16 cellular contexts compared by ENCODE assay signal in genomic region chr14:89368490-89369477, GRCh38. TPM values are rescaled to one million over a fixed set of nuclear protein-coding genes. Genes with fewer than 3 reads are reported as not detected.
A peak's percentile ranks its signal among the peaks of the same experiment; 100 is the strongest.
DNase-seq lines count a peak whose midpoint lies in the region; ATAC-seq lines count a peak whose summit lies in the region.
"Had no signal": no experiment of that assay in that cellular context is flagged by ENCODE, and none has a peak within 500 bp of the region (broad histone marks: within the 10 kb centered on the region; RNA-seq: fewer than 3 reads in every experiment).

No MANE protein-coding gene starts in this region.

- H3K27ac Mint-ChIP-seq in activated CD4-positive, alpha-beta T cell treated with anti-CD3 and anti-CD28 coated beads, Interleukin-2, amount 10 ng/mL, durations not matched to agents 7 days and 5 days, result peak overlapping the region; percentile 38

- peak overlapping the region; percentile 10 for H3K27ac ChIP-seq in right cardiac atrium (ENCODE audit: low read length)

- no peak overlapping the region for H3K4me3 Mint-ChIP-seq in activated CD4-positive, alpha-beta T cell treated with anti-CD3 and anti-CD28 coated beads, Interleukin-2, amount 10 ng/mL, durations not matched to agents 7 days and 5 days
- H3K4me3 Mint-ChIP-seq: central memory CD8-positive, alpha-beta T cell had no signal

- H3K9me3 ChIP-seq in right cardiac atrium (ENCODE audit: control insufficient read depth, low read length), result no peaks in the 10 kb centered on the region
- H3K9me3 ChIP-seq: transverse colon had no signal

- POLR2A ChIA-PET in activated CD4-positive, alpha-beta T cell treated with anti-CD3 and anti-CD28 coated beads, Interleukin-2, amount 10 ng/mL, durations not matched to agents 7 days and 5 days (lab: Charles Lee), result no interaction called here

- CTCF ChIA-PET in activated CD4-positive, alpha-beta T cell treated with anti-CD3 and anti-CD28 coated beads, Interleukin-2, amount 10 ng/mL, durations not matched to agents 7 days and 5 days (lab: Charles Lee), result interaction anchor here (0.6 to 1.4 kb wide), 4 partner anchors 14 to 128 kb away, joined by 3 to 4 read pairs (median 4); no protein-coding TSS in a partner anchor

- intact Hi-C loops in right cardiac atrium (cut with DNase I), result no loop called here

- no peak for DNase-seq in activated CD4-positive, alpha-beta T cell treated with anti-CD3 and anti-CD28 coated beads, Interleukin-2, amount 10 ng/mL, durations not matched to agents 7 days and 5 days
- no peak for DNase-seq in activated CD4-positive, alpha-beta T cell treated with anti-CD3 and anti-CD28 coated beads for 48 hours
- DNase-seq in NCI-H510A treated with DMSO at 0.1 percent for 48 hours (lab: John Stamatoyannopoulos, UW), result peak; percentile 39
- no peak for DNase-seq in right cardiac atrium
- peak; percentile 56 for DNase-seq in renal cortical epithelial cell (ENCODE audit: low read depth)
- DNase-seq in midbrain (lab: John Stamatoyannopoulos, UW), result no peak
- no peak for DNase-seq in activated effector memory CD4-positive, alpha-beta T cell treated with anti-CD3 and anti-CD28 coated beads, Interleukin-2, amount 50 U/mL, for 16 hours
- DNase-seq: 8988T, DMS79 treated with DMSO at 0.1 percent for 48 hours, NCI-H1105, NCI-H524 treated with DMSO at 0.1 percent for 48 hours, transverse colon had no signal

- H3K27me3 ChIP-seq in right cardiac atrium (ENCODE audit: control insufficient read depth, insufficient read depth), result no peaks in the 10 kb centered on the region
- H3K27me3 ChIP-seq: transverse colon had no signal

- no peak overlapping the region for H3K4me3 ChIP-seq in right cardiac atrium (ENCODE audit: low read length)
- H3K4me3 ChIP-seq: GM12878, smooth muscle cell, transverse colon had no signal

- H3K4me1 Mint-ChIP-seq in activated CD4-positive, alpha-beta T cell treated with anti-CD3 and anti-CD28 coated beads, Interleukin-2, amount 10 ng/mL, durations not matched to agents 7 days and 5 days, result peaks cover 58% of the 10 kb centered on the region

- 84% methylated on average over 12 of the region's 12 CpGs for WGBS in right cardiac atrium

- ATAC-seq in right cardiac atrium (no peak), GM19452 (IDR thresholded peaks at IDR 0.05; ENCODE audit: unreplicated experiment) (no peak)
- ATAC-seq: GM12878 had no signal

- peaks cover 16% of the 10 kb centered on the region for H3K4me1 ChIP-seq in right cardiac atrium (ENCODE audit: control insufficient read depth, insufficient read depth, low read length)

- no peaks in the 10 kb centered on the region for H3K27me3 Mint-ChIP-seq in activated CD4-positive, alpha-beta T cell treated with anti-CD3 and anti-CD28 coated beads, Interleukin-2, amount 10 ng/mL, durations not matched to agents 7 days and 5 days
- H3K27me3 Mint-ChIP-seq: central memory CD8-positive, alpha-beta T cell had no signal

- H3K9me3 Mint-ChIP-seq in activated CD4-positive, alpha-beta T cell treated with anti-CD3 and anti-CD28 coated beads, Interleukin-2, amount 10 ng/mL, durations not matched to agents 7 days and 5 days, result peaks cover 6% of the 10 kb centered on the region
- H3K9me3 Mint-ChIP-seq: central memory CD8-positive, alpha-beta T cell had no signal

- H3K36me3 Mint-ChIP-seq in activated CD4-positive, alpha-beta T cell treated with anti-CD3 and anti-CD28 coated beads, Interleukin-2, amount 10 ng/mL, durations not matched to agents 7 days and 5 days (ENCODE audit: low read depth), result peaks cover 13% of the 10 kb centered on the region

RNA-seq across cellular contexts. Expression of gene FOXN3, which starts 48.2 kb away (rescaled TPM):
- total RNA-seq in activated CD4-positive, alpha-beta T cell treated with anti-CD3 and anti-CD28 coated beads, Interleukin-2, amount 10 ng/mL, durations not matched to agents 7 days and 5 days, result 10 to 100 TPM; 92.2 to 94.4 TPM
- total RNA-seq in right cardiac atrium (100 to 1,000 TPM; 116 to 146 (median 125) TPM), renal cortical epithelial cell (4.7 and 13.8 TPM in 2 replicates)
- 31.5 TPM for polyA plus RNA-seq in right cardiac atrium

Comparison
In these comparisons a context has a peak if more than half of its experiments do, and no peak if none do; other contexts are left out.
1. DNase-seq: peak in NCI-H510A treated with DMSO at 0.1 percent for 48 hours (single experiment) and renal cortical epithelial cell (single experiment); none in activated CD4-positive, alpha-beta T cell treated with anti-CD3 and anti-CD28 coated beads, Interleukin-2, amount 10 ng/mL, durations not matched to agents 7 days and 5 days (single experiment), activated CD4-positive, alpha-beta T cell treated with anti-CD3 and anti-CD28 coated beads for 48 hours (single experiment), right cardiac atrium (0 of 3), midbrain (single experiment) and activated effector memory CD4-positive, alpha-beta T cell treated with anti-CD3 and anti-CD28 coated beads, Interleukin-2, amount 50 U/mL, for 16 hours (single experiment).